ENCODE assay signal across 10 cellular contexts in the genomic region with DNA sequence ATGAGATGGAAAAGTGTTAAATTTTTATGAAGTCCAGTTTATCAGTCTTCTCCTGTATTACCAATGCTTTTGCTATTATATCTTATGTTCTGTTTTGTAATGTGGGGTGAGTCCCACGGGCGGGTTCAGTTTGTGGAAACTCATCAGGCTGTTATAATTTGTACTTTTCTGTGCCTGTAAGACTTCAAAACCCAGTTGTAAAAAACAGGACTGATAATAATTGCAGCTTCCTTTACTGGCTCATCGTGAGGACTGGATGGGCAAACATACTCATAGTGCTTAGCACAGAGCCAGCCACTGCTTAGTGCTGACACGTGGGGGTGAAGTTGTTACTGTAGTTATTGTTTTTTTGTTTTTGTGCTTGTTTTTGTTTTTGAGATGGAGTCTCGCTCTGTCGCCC.
"Had no signal": no experiment of that assay in that cellular context is flagged by ENCODE, and none has a peak within 500 bp of the region (broad histone marks: within the 10 kb centered on the region; RNA-seq: fewer than 3 reads in every experiment).

No MANE protein-coding gene starts in this region.

- H3K4me3 ChIP-seq: adrenal gland, SK-N-MC, thyroid gland had no signal

- H3K27me3 ChIP-seq: adrenal gland, thyroid gland had no signal

- H3K36me3 ChIP-seq: adrenal gland, thyroid gland had no signal

- H3K27ac ChIP-seq: adrenal gland, SK-N-MC, thyroid gland had no signal

- H3K9me3 ChIP-seq: adrenal gland, thyroid gland had no signal

- ATAC-seq: effector memory CD8-positive, alpha-beta T cell; left colon; T-cell had no signal

- DNase-seq: activated CD4-positive, alpha-beta T cell treated with anti-CD3 and anti-CD28 coated beads for 1 hour; activated naive CD4-positive, alpha-beta T cell treated with anti-CD3 and anti-CD28 coated beads, Interleukin-2, amount 50 U/mL, for 16 hours; effector memory CD8-positive, alpha-beta T cell; foreskin fibroblast; left colon; T-cell; T1000; thyroid gland had no signal
